In the genomic region with DNA sequence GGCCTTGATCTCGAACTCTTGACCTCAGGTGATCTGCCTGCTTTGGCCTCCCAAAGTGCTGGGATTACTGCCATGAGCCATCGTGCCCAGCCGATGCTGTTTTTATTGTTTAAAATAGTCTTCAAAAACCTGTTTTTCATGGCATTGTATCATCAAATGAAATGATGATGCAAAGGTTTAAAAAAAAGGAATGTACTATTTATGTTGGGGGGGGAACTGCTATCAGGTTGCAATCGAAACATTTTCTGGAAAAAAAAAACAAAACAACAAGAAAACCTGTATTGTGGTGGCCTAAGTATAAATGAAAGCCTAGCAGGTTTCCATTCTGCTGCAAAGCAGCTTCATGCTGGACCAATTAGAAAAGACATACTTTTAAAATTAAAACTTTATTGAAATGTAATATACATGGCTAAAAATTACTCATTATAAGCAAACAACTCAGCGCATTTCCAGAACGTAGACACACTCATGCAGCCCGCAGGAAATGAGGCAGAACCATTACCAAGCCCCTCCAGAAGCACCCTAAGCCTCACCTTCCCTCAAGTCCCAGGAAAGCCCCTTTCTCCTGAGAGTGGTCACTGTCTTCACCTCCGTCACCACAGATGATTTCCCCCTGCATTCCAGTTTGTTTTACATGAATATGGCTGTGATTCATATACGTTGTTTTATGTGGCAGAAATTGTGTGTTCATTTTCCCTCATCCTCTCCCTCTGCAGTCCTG, we compare ENCODE assay signal across 10 cellular contexts. TPM values are rescaled to one million over a fixed set of nuclear protein-coding genes. Genes with fewer than 3 reads are reported as not detected.
DNase-seq lines count a peak whose midpoint lies in the region; ATAC-seq and TF ChIP-seq lines count a peak whose summit lies in the region.
"Had no signal": no experiment of that assay in that cellular context is flagged by ENCODE, and none has a peak within 500 bp of the region (broad histone marks: within the 10 kb centered on the region; RNA-seq: fewer than 3 reads in every experiment).

No MANE protein-coding gene starts in this region.

- TF ChIP-seq CTCF in ascending aorta (IDR thresholded peaks at IDR 0.05): no peak
- no peak for TF ChIP-seq CTCF in lower lobe of right lung (IDR thresholded peaks at IDR 0.05)
- TF ChIP-seq CTCF in upper lobe of right lung (IDR thresholded peaks at IDR 0.05): no peak
- no peak for TF ChIP-seq CTCF in GM20000 (IDR thresholded peaks at IDR 0.05; ENCODE audit: extremely low read depth, missing control alignments)

- H3K27me3 ChIP-seq in ascending aorta (no peaks in the 10 kb centered on the region), lower lobe of right lung (ENCODE audit: low read depth) (no peaks in the 10 kb centered on the region), upper lobe of right lung (no peaks in the 10 kb centered on the region)

- H3K36me3 ChIP-seq in ascending aorta (peaks cover 17 to 23% of the 10 kb centered on the region in 2 donors), lower lobe of right lung (peaks cover 24% of the 10 kb centered on the region), upper lobe of right lung (peaks cover 21% of the 10 kb centered on the region)

- H3K27ac ChIP-seq in ascending aorta (peak overlapping the region; percentile 31 to 56), lower lobe of right lung (peak overlapping the region; percentile 32), upper lobe of right lung (peak overlapping the region; percentile 68)

- DNase-seq in stimulated activated CD4-positive, alpha-beta T cell treated with anti-CD3 and anti-CD28 coated beads, Interleukin-1b, Interleukin-23, amount 100 ng/mL, for 48 hours: peak; percentile 31
- DNase-seq in stimulated activated CD4-positive, alpha-beta T cell treated with anti-CD3 and anti-CD28 coated beads, Interleukin-4, amount 100 ng/mL, for 24 hours: no peak
- no peak for DNase-seq in ascending aorta (ENCODE audit: low spot score in 2 of 2)
- no peak for DNase-seq in lower lobe of right lung
- no peak for DNase-seq in upper lobe of right lung
- DNase-seq in GM20000 (ENCODE audit: low spot score): no peak
- DNase-seq in T-helper 1 cell: no peak
- DNase-seq: activated CD8-positive, alpha-beta memory T cell treated with anti-CD3 and anti-CD28 coated beads for 24 hours; C1 segment of cervical spinal cord had no signal

- H3K9me3 ChIP-seq in ascending aorta: no peaks in the 10 kb centered on the region
- no peaks in the 10 kb centered on the region for H3K9me3 ChIP-seq in lower lobe of right lung
- no peaks in the 10 kb centered on the region for H3K9me3 ChIP-seq in upper lobe of right lung

- peaks cover 12 to 34% of the 10 kb centered on the region in 2 donors for H3K4me1 ChIP-seq in ascending aorta
- peaks cover 52% of the 10 kb centered on the region for H3K4me1 ChIP-seq in lower lobe of right lung
- H3K4me1 ChIP-seq in upper lobe of right lung: peaks cover 38% of the 10 kb centered on the region

- H3K4me3 ChIP-seq in ascending aorta: no peak overlapping the region
- H3K4me3 ChIP-seq in lower lobe of right lung: no peak overlapping the region
- H3K4me3 ChIP-seq in upper lobe of right lung: no peak overlapping the region

- intact Hi-C loops in ascending aorta (cut with DNase I) (no loop called here), lower lobe of right lung (cut with DNase I) (no loop called here), upper lobe of right lung (cut with DNase I) (no loop called here)

- ATAC-seq in lower lobe of right lung (no peak), upper lobe of right lung (no peak)
- ATAC-seq in activated CD4-positive, CD25-positive, alpha-beta regulatory T cell treated with anti-CD3 and anti-CD28 coated beads, Interleukin-2, amount 50 U/mL, for 24 hours: no peak

RNA-seq across cellular contexts. Expression of a gene that starts 19.0 kb away (rescaled TPM):
- total RNA-seq in ascending aorta (37.4 TPM), lower lobe of right lung (43.0 TPM), upper lobe of right lung (39.3 TPM)

RNA-seq across cellular contexts. Expression of a gene that starts 29.7 kb away (rescaled TPM):
- total RNA-seq in ascending aorta: 87.2 TPM
- total RNA-seq in lower lobe of right lung: 61.1 TPM
- total RNA-seq in upper lobe of right lung: 50.0 TPM
